Comparison of ENCODE assay signal across 8 cellular contexts in the genomic region with DNA sequence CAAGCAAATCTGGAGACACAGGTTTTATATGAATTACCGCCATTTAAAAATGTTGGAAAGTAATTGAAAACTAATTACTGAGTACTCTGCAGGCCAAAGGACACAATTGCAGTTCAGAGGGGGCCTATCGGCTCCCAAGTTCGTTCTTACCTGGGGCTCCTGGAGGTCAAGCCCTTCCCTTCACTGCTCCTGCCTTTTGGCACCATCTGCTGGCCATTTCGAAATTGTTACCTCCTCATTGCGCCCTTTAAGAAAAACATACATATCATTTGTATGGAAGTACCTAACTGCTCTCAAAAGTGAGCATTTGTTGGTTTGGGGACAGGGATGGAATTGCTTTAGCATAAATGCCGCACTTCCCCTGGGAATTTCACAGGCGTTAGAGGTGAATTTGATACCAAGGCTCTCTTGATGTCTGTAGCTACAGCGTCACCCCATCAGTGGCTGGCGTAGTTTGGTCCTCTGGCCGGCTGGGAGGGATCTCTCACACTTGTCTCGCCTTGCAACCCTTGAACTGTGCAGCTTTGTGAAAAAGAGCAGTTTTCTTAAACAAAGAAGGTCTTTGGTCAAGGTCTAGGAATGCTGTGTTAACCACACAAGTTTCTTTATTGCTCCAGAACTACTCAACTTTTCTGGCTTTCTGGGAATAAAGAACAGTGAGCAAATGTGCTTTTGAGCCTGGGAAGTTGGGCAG.
DNase-seq lines count a peak whose midpoint lies in the region; ATAC-seq lines count a peak whose summit lies in the region.

No MANE protein-coding gene starts in this region.

- H3K9ac ChIP-seq in GM23248: no peak overlapping the region

- H3F3A ChIP-seq in GM23248 (ENCODE audit: insufficient read depth): no peaks in the 10 kb centered on the region

- H4K20me1 ChIP-seq in GM23248 (ENCODE audit: insufficient read depth): no peaks in the 10 kb centered on the region

- no peaks in the 10 kb centered on the region for H3K27me3 ChIP-seq in GM23248 (replicated peaks; ENCODE audit: insufficient read depth)

- in situ Hi-C loops in GM23248 (cut with MboI): loop anchor here (25.0 kb wide), 1 partner anchor 291 kb away; a partner anchor contains a TSS

- H3K4me1 Mint-ChIP-seq in activated T-cell treated with anti-CD3 and anti-CD28 coated beads, Interleukin-2, amount 50 U/mL, for 72 hours (ENCODE audit: low read depth): no peaks in the 10 kb centered on the region
- no peaks in the 10 kb centered on the region for H3K4me1 Mint-ChIP-seq in stimulated activated naive B cell treated with anti-CD40 and anti-IgM and Interleukin-4, amounts not matched to agents 10 μg/mL and 1 μg/mL and 100 μg/mL, for 72 hours

- no peaks in the 10 kb centered on the region for H3K79me2 ChIP-seq in GM23248 (ENCODE audit: insufficient read depth)

- H3K36me3 Mint-ChIP-seq in activated T-cell treated with anti-CD3 and anti-CD28 coated beads, Interleukin-2, amount 50 U/mL, for 72 hours (ENCODE audit: insufficient read depth in 2 of 2): peaks cover 0 to 4% of the 10 kb centered on the region in 2 donors
- H3K36me3 Mint-ChIP-seq in stimulated activated naive B cell treated with anti-CD40 and anti-IgM and Interleukin-4, amounts not matched to agents 10 μg/mL and 1 μg/mL and 100 μg/mL, for 72 hours: no peaks in the 10 kb centered on the region

- no peak overlapping the region for H2AFZ ChIP-seq in GM23248

- peak; percentile 34 to 55 for ATAC-seq in activated T-cell treated with anti-CD3 and anti-CD28 coated beads, Interleukin-2, amount 50 U/mL, for 72 hours (replicated peaks in 1 of 2)
- ATAC-seq in stimulated activated naive B cell treated with anti-CD40 and anti-IgM and Interleukin-4, amounts not matched to agents 10 μg/mL and 1 μg/mL and 100 μg/mL, for 72 hours (replicated peaks): peak; percentile 52 to 67

- no peak overlapping the region for H3K27ac ChIP-seq in GM23248

- DNase-seq in NK-92 treated with Interleukin-12 subunit alpha and Interleukin-12 subunit beta, amount 100 ng/mL, for 24 hours (lab: John Stamatoyannopoulos, UW): peak; percentile 5
- no peak for DNase-seq in NK-92 (lab: John Stamatoyannopoulos, UW; ENCODE audit: unreplicated experiment)
- peak; percentile 56 for DNase-seq in GM23248
- DNase-seq in MV-4-11 (lab: John Stamatoyannopoulos, UW): peak; percentile 9
- DNase-seq in activated T-cell treated with anti-CD3 and anti-CD28 coated beads, Interleukin-2, amount 50 U/mL, for 72 hours: peak; percentile 44 to 49
- DNase-seq in iPS-NIHi7 (ENCODE audit: extremely low spot score): peak; percentile 82
- DNase-seq in stimulated activated naive B cell treated with anti-CD40 and anti-IgM and Interleukin-4, amounts not matched to agents 10 μg/mL and 1 μg/mL and 100 μg/mL, for 72 hours: peak; percentile 6
- DNase-seq in occipital lobe (lab: John Stamatoyannopoulos, UW): no peak

- no peak overlapping the region for H3K4me3 ChIP-seq in GM23248

- peaks cover 0 to 4% of the 10 kb centered on the region in 2 donors for H3K9me3 Mint-ChIP-seq in activated T-cell treated with anti-CD3 and anti-CD28 coated beads, Interleukin-2, amount 50 U/mL, for 72 hours
- H3K9me3 Mint-ChIP-seq in stimulated activated naive B cell treated with anti-CD40 and anti-IgM and Interleukin-4, amounts not matched to agents 10 μg/mL and 1 μg/mL and 100 μg/mL, for 72 hours: peaks cover 4% of the 10 kb centered on the region in 2 donors

- H3K4me1 ChIP-seq in GM23248 (ENCODE audit: insufficient read depth): no peaks in the 10 kb centered on the region

- H3K9me2 ChIP-seq in GM23248 (ENCODE audit: insufficient read depth): no peaks in the 10 kb centered on the region

- H3K9me3 ChIP-seq in GM23248 (ENCODE audit: low read depth): no peaks in the 10 kb centered on the region

- H3K27ac Mint-ChIP-seq in activated T-cell treated with anti-CD3 and anti-CD28 coated beads, Interleukin-2, amount 50 U/mL, for 72 hours: no peak overlapping the region
- H3K27ac Mint-ChIP-seq in stimulated activated naive B cell treated with anti-CD40 and anti-IgM and Interleukin-4, amounts not matched to agents 10 μg/mL and 1 μg/mL and 100 μg/mL, for 72 hours: no peak overlapping the region

- no peak overlapping the region for H3K4me3 Mint-ChIP-seq in activated T-cell treated with anti-CD3 and anti-CD28 coated beads, Interleukin-2, amount 50 U/mL, for 72 hours
- no peak overlapping the region for H3K4me3 Mint-ChIP-seq in stimulated activated naive B cell treated with anti-CD40 and anti-IgM and Interleukin-4, amounts not matched to agents 10 μg/mL and 1 μg/mL and 100 μg/mL, for 72 hours

- 69 to 73% methylated on average over 11 of the region's 11 CpGs for WGBS in GM23248 (ENCODE audit: low coverage in 1 of 2, low lambda C conversion rate in 2 of 2, missing lambda C conversion rate in 2 of 2), 2 experiments

- peaks cover 29% of the 10 kb centered on the region for H3K27me3 Mint-ChIP-seq in activated T-cell treated with anti-CD3 and anti-CD28 coated beads, Interleukin-2, amount 50 U/mL, for 72 hours (ENCODE audit: low read depth)
- H3K27me3 Mint-ChIP-seq in stimulated activated naive B cell treated with anti-CD40 and anti-IgM and Interleukin-4, amounts not matched to agents 10 μg/mL and 1 μg/mL and 100 μg/mL, for 72 hours: peaks cover 0 to 3% of the 10 kb centered on the region in 2 donors

- no peaks in the 10 kb centered on the region for H3K36me3 ChIP-seq in GM23248 (ENCODE audit: low read depth)

- no peak overlapping the region for H3K4me2 ChIP-seq in GM23248 (ENCODE audit: unreplicated experiment)

Comparison
In these comparisons a context has a peak if more than half of its experiments do, and no peak if none do; other contexts are left out.
1. DNase-seq: peak in NK-92 treated with Interleukin-12 subunit alpha and Interleukin-12 subunit beta, amount 100 ng/mL, for 24 hours (single experiment), GM23248 (single experiment), MV-4-11 (single experiment), activated T-cell treated with anti-CD3 and anti-CD28 coated beads, Interleukin-2, amount 50 U/mL, for 72 hours (2 of 2), iPS-NIHi7 (single experiment) and stimulated activated naive B cell treated with anti-CD40 and anti-IgM and Interleukin-4, amounts not matched to agents 10 μg/mL and 1 μg/mL and 100 μg/mL, for 72 hours (single experiment); none in NK-92 (single experiment) and occipital lobe (single experiment).